In the genomic region with DNA sequence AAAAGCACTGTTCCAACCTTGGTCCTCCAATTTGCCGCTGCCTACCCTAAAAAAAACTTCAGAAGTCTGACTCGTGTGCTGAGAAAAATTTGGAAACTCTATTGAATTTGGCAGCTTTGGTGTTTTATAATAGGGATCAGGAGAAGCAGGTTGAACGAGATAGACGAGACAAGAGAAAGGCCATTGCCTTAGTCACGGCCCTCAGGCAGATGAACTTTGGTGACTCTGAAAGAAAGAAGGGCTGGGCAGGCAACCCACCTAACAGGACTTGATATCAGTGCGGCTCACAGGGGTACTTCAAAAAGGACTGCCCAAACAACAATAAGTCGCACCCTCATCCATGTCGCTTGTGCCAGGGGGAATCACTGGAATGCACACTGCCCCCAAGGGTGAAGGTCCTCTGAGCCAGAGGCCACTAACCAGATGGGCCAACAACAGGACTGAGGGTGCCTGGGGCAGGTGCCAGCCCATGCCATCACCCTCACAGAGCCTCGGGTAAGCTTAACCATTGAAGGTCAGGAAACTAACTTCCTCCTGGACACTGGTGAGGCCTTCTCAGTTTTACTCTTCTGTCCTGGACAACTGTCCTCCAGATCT, we compare ENCODE assay signal across 19 cellular contexts.
DNase-seq lines count a peak whose midpoint lies in the region; ATAC-seq and TF ChIP-seq lines count a peak whose summit lies in the region.
"Had no signal": no experiment of that assay in that cellular context is flagged by ENCODE, and none has a peak within 500 bp of the region (broad histone marks: within the 10 kb centered on the region; RNA-seq: fewer than 3 reads in every experiment).

No MANE protein-coding gene starts in this region.

- H3K4me2 ChIP-seq in IMR-90 (ENCODE audit: low read depth, low read length) (no peak overlapping the region), OCI-LY7 (ENCODE audit: low read length) (no peak overlapping the region)
- H3K4me2 ChIP-seq: BLaER1 treated with 17β-estradiol and CSF1 and Interleukin-3, amounts not matched to agents 10 nM and 100 nM had no signal

- H2AFZ ChIP-seq in IMR-90 (replicated peaks; ENCODE audit: low read length, poor library complexity) (no peak overlapping the region), OCI-LY7 (ENCODE audit: low read length) (0 out of 2 replicates have a peak overlapping the region, but pooled peaks have one; percentile 25)

- H3K27me3 Mint-ChIP-seq in progenitor cell of endocrine pancreas, result no peaks in the 10 kb centered on the region
- H3K27me3 Mint-ChIP-seq: B cell had no signal

- H3K27me3 ChIP-seq in IMR-90 (ENCODE audit: control insufficient read depth, insufficient read depth, low read length) (no peaks in the 10 kb centered on the region), esophagus (ENCODE audit: control insufficient read depth in 1 of 2, insufficient read depth in 2 of 2, low read length in 2 of 2) (no peaks in the 10 kb centered on the region)
- H3K27me3 ChIP-seq: BLaER1 treated with 17β-estradiol and CSF1 and Interleukin-3, amounts not matched to agents 10 nM and 100 nM had no signal

- CTCF ChIA-PET in IMR-90 (lab: Yijun Ruan, JAX), result no interaction called here
- CTCF ChIA-PET in OCI-LY7 (lab: Charles Lee; ENCODE audit: unreplicated experiment), result no interaction called here

- ATAC-seq in IMR-90 (ENCODE audit: low read depth) (no peak), HG03097 (IDR thresholded peaks at IDR 0.05; ENCODE audit: low FRiP score, unreplicated experiment) (no peak), GM21529 (IDR thresholded peaks at IDR 0.05; ENCODE audit: unreplicated experiment) (no peak)
- ATAC-seq: CD8-positive, alpha-beta T cell; HCT116; K562 had no signal

- TF ChIP-seq POLR2A in IMR-90 (IDR thresholded peaks at IDR 0.05; ENCODE audit: low read depth, low read length), result no peak

- no peaks in the 10 kb centered on the region for H3K9me1 ChIP-seq in IMR-90 (ENCODE audit: insufficient read depth, low read length)

- H3K9me2 ChIP-seq in OCI-LY7 (ENCODE audit: insufficient read depth, low read length), result no peaks in the 10 kb centered on the region

- DNase-seq in IMR-90 (no peak), OCI-LY7 (ENCODE audit: low spot score) (no peak), progenitor cell of endocrine pancreas (ENCODE audit: low spot score, unreplicated experiment) (no peak), GM20000 (ENCODE audit: low spot score) (no peak), hippocampal formation (lab: John Stamatoyannopoulos, UW) (no peak)
- DNase-seq: Calu3; CD8-positive, alpha-beta T cell; DMS79 treated with DMSO at 0.1 percent for 48 hours; EL; GOT3; H7; HFFc6 had no signal

- H2BK5ac ChIP-seq in IMR-90 (ENCODE audit: low read depth, low read length, poor library complexity, severe bottlenecking), result no peak overlapping the region

- peak overlapping the region; percentile 56; the same call in 1 of the 2 replicates for H2AK5ac ChIP-seq in IMR-90 (ENCODE audit: low read depth, low read length)

- H3K27ac ChIP-seq in IMR-90 (ENCODE audit: insufficient read depth, low read length), result no peak overlapping the region
- no peak overlapping the region for H3K27ac ChIP-seq in OCI-LY7 (ENCODE audit: low read depth, low read length, poor library complexity, severe bottlenecking)
- peak overlapping the region; percentile 57 to 58 for H3K27ac ChIP-seq in esophagus (ENCODE audit: low read depth in 2 of 2, low read length in 1 of 2)
- H3K27ac ChIP-seq: BLaER1 treated with 17β-estradiol and CSF1 and Interleukin-3, amounts not matched to agents 10 nM and 100 nM had no signal

- H3K56ac ChIP-seq in IMR-90 (ENCODE audit: extremely low read depth, insufficient read depth, low read length), result no peak overlapping the region

- H3K4ac ChIP-seq in IMR-90 (ENCODE audit: low read depth, low read length), result no peak overlapping the region

- in situ Hi-C loops in IMR-90 (cut with MboI; ENCODE audit: low sequenced_read_pairs), result no loop called here

- intact Hi-C loops in IMR-90 (cut with micrococcal nuclease), result no loop called here
- intact Hi-C loops in OCI-LY7 (cut with micrococcal nuclease; ENCODE audit: unreplicated experiment), result no loop called here

- WGBS in IMR-90 (ENCODE audit: extremely low coverage in 2 of 2, insufficient read length in 1 of 2), 2 experiments, result 81% methylated on average over 4 of the region's 9 CpGs; no CpG with 5 or more reads in 1 of the 2 experiments
- WGBS in esophagus, 2 donors, result 53 to 75% methylated on average over 9 of the region's 9 CpGs

- no peaks in the 10 kb centered on the region for H3K79me2 ChIP-seq in OCI-LY7 (ENCODE audit: insufficient read depth, low read depth, low read length)

- TF ChIP-seq RAD21 in IMR-90 (IDR thresholded peaks at IDR 0.05; ENCODE audit: low read length), result no peak

- H3K18ac ChIP-seq in IMR-90 (ENCODE audit: low read depth, low read length), result no peak overlapping the region

- no peak overlapping the region for H3K14ac ChIP-seq in IMR-90 (replicated peaks; ENCODE audit: low read depth, low read length)

- H4K91ac ChIP-seq in IMR-90 (ENCODE audit: insufficient read depth, low read depth, low read length), result no peak overlapping the region

- no peak overlapping the region for H3K9ac ChIP-seq in IMR-90 (ENCODE audit: low read depth, low read length)
- H3K9ac ChIP-seq: BLaER1 treated with 17β-estradiol and CSF1 and Interleukin-3, amounts not matched to agents 10 nM and 100 nM had no signal

- H3K4me1 ChIP-seq in IMR-90 (ENCODE audit: control insufficient read depth, insufficient read depth, low read length) (no peaks in the 10 kb centered on the region), OCI-LY7 (ENCODE audit: insufficient read depth, low read length, poor library complexity, severe bottlenecking) (no peaks in the 10 kb centered on the region), esophagus (ENCODE audit: control insufficient read depth in 2 of 2, insufficient read depth in 2 of 2, low read length in 1 of 2) (peaks cover 0 to 4% of the 10 kb centered on the region in 2 donors)
- H3K4me1 ChIP-seq: BLaER1 treated with 17β-estradiol and CSF1 and Interleukin-3, amounts not matched to agents 10 nM and 100 nM had no signal

- no peaks in the 10 kb centered on the region for H3K36me3 Mint-ChIP-seq in progenitor cell of endocrine pancreas (ENCODE audit: insufficient read depth)

- H3K23ac ChIP-seq in IMR-90 (ENCODE audit: low read depth, low read length), result no peak overlapping the region

- BruUV-seq in IMR-90 (replicated peaks; lab: Mats Ljungman, UMichigan) (no TSS peak), OCI-LY7 (replicated peaks; lab: Mats Ljungman, UMichigan) (no TSS peak)

- H2BK20ac ChIP-seq in IMR-90 (ENCODE audit: low read depth, low read length), result no peak overlapping the region

- H4K20me1 ChIP-seq in IMR-90 (ENCODE audit: insufficient read depth, low read length), result no peaks in the 10 kb centered on the region
- no peaks in the 10 kb centered on the region for H4K20me1 ChIP-seq in OCI-LY7 (ENCODE audit: insufficient read depth, low read length)
- H4K20me1 ChIP-seq: BLaER1 treated with 17β-estradiol and CSF1 and Interleukin-3, amounts not matched to agents 10 nM and 100 nM had no signal

- TF ChIP-seq CTCF in IMR-90 (conservative IDR thresholded peaks at IDR 0.05; ENCODE audit: low read depth, low read length) (no peak), OCI-LY7 (conservative IDR thresholded peaks at IDR 0.05; ENCODE audit: low read length) (no peak), progenitor cell of endocrine pancreas (IDR thresholded peaks at IDR 0.05; ENCODE audit: unreplicated experiment) (no peak), GM20000 (IDR thresholded peaks at IDR 0.05; ENCODE audit: extremely low read depth, missing control alignments) (no peak)

- POLR2A ChIA-PET in IMR-90 (lab: Charles Lee; ENCODE audit: unreplicated experiment), result no interaction called here
- POLR2A ChIA-PET in OCI-LY7 (lab: Charles Lee), result no interaction called here

- dilution Hi-C loops in IMR-90 (cut with HindIII; ENCODE audit: low sequenced_read_pairs, unreplicated experiment), result no loop called here

- H3K36me3 ChIP-seq in IMR-90 (ENCODE audit: control insufficient read depth, insufficient read depth, low read length) (no peaks in the 10 kb centered on the region), OCI-LY7 (ENCODE audit: insufficient read depth, low read length) (no peaks in the 10 kb centered on the region; the same call in 1 of the 2 replicates), esophagus (ENCODE audit: control insufficient read depth in 2 of 2, insufficient read depth in 2 of 2, low read length in 1 of 2) (no peaks in the 10 kb centered on the region)
- H3K36me3 ChIP-seq: BLaER1 treated with 17β-estradiol and CSF1 and Interleukin-3, amounts not matched to agents 10 nM and 100 nM had no signal

- H2BK120ac ChIP-seq in IMR-90 (ENCODE audit: low read depth, low read length), result peak overlapping the region; percentile 13; the same call in 1 of the 2 replicates

- H4K8ac ChIP-seq in IMR-90 (ENCODE audit: low read depth in 2 of 2, low read length in 2 of 2), result no peak overlapping the region

- H3K4me3 ChIP-seq in IMR-90 (ENCODE audit: insufficient read depth, low read depth, low read length), result no peak overlapping the region
- no peak overlapping the region for H3K4me3 ChIP-seq in OCI-LY7 (ENCODE audit: low read depth, low read length, poor library complexity, severe bottlenecking)
- H3K4me3 ChIP-seq in esophagus (ENCODE audit: low read depth in 1 of 2, low read length in 2 of 2), result no peak overlapping the region
- H3K4me3 ChIP-seq: BLaER1 treated with 17β-estradiol and CSF1 and Interleukin-3, amounts not matched to agents 10 nM and 100 nM; K562 had no signal

- no peak overlapping the region; the same call in 1 of the 2 replicates for H4K5ac ChIP-seq in IMR-90 (ENCODE audit: low read depth, low read length)

- peaks cover 9% of the 10 kb centered on the region; the same call in 1 of the 2 replicates for H3K9me3 ChIP-seq in IMR-90 (ENCODE audit: control insufficient read depth, insufficient read depth, low read length)
- H3K9me3 ChIP-seq in OCI-LY7 (ENCODE audit: low read length), result peaks cover 36% of the 10 kb centered on the region
- H3K9me3 ChIP-seq in esophagus (ENCODE audit: control insufficient read depth in 2 of 2, insufficient read depth in 1 of 2, low read depth in 1 of 2, low read length in 1 of 2), result no peaks in the 10 kb centered on the region

- no peaks in the 10 kb centered on the region for H3K4me1 Mint-ChIP-seq in progenitor cell of endocrine pancreas (ENCODE audit: low read depth)
- H3K4me1 Mint-ChIP-seq: B cell had no signal

- H2AK9ac ChIP-seq in IMR-90 (replicated peaks; ENCODE audit: low read depth, low read length, poor library complexity), result no peak overlapping the region

- no peaks in the 10 kb centered on the region for H3K79me1 ChIP-seq in IMR-90 (ENCODE audit: low read depth in 1 of 2, low read length in 2 of 2)

- H2BK15ac ChIP-seq in IMR-90 (ENCODE audit: low read depth, low read length), result 0 out of 3 replicates have a peak overlapping the region, but pooled peaks have one; percentile 24

- H3K4me3 Mint-ChIP-seq in progenitor cell of endocrine pancreas (ENCODE audit: low read depth), result no peak overlapping the region
- H3K4me3 Mint-ChIP-seq: B cell, HFFc6 had no signal

- H3K9me3 Mint-ChIP-seq in progenitor cell of endocrine pancreas (ENCODE audit: low read depth), result peaks cover 9% of the 10 kb centered on the region

- H3K27ac Mint-ChIP-seq in progenitor cell of endocrine pancreas, result peak overlapping the region; percentile 79
- H3K27ac Mint-ChIP-seq: B cell; CD8-positive, alpha-beta T cell; HFFc6 had no signal

Comparison
In these comparisons a context has a peak if more than half of its experiments do, and no peak if none do; other contexts are left out.
1. H3K27ac ChIP-seq: peak in esophagus (2 of 2); none in IMR-90 (single experiment) and OCI-LY7 (single experiment).